ENCODE assay signal across 11 cellular contexts in the genomic region with DNA sequence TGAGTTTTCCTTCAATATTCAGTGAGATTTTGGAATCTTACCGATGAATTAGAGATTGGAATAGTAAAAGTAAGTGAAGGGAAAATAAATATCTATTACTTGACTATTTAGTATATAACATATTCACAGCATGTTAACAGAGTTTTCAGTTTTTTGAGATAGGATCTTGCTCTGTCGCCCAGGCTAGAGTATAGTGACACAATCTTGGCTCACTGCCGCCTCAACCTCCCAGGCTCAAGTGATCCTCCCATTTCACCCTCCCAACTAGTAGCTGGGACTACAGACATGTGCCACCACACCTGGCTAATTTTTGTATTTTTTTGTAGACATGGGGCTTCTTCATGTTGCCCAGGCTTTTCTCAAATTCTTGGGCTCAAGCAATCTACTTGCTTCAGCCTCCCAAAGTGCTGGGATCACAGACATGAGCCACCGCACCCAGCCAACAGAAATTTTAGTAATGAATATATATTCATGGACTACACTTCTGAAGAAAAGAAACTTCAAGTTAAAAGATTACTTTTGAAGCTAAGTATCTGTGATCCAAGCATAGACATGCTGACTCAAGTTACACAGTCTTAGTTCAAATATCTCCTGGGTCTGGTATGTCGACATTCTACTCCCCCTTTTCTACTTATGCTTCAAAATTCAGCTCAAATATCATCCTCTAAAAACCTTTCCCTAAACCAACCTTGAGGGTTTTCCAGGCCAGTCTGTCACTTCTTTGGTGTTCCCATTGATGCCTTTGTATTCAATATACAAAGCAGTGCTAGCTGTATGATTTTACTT. TPM values are rescaled to one million over a fixed set of nuclear protein-coding genes. Genes with fewer than 3 reads are reported as not detected.
DNase-seq lines count a peak whose midpoint lies in the region; ATAC-seq and TF ChIP-seq lines count a peak whose summit lies in the region.
"Had no signal": no experiment of that assay in that cellular context is flagged by ENCODE, and none has a peak within 500 bp of the region (broad histone marks: within the 10 kb centered on the region; RNA-seq: fewer than 3 reads in every experiment).

No MANE protein-coding gene starts in this region.

- H3K79me1 ChIP-seq in mesendoderm (ENCODE audit: low read length), result peaks cover under 1% of the 10 kb centered on the region

- no peak overlapping the region for H2BK15ac ChIP-seq in mesendoderm (replicated peaks; ENCODE audit: low read depth)

- no peaks in the 10 kb centered on the region for H3K27me3 ChIP-seq in mesendoderm (ENCODE audit: insufficient read depth, low read length, poor library complexity)
- no peaks in the 10 kb centered on the region for H3K27me3 ChIP-seq in endodermal cell (ENCODE audit: control insufficient read depth, insufficient read depth, low read length, poor library complexity, severe bottlenecking)

- H3K9me3 Mint-ChIP-seq in stimulated activated effector memory CD8-positive, alpha-beta T cell treated with anti-CD3 and anti-CD28 coated beads, Interleukin-12 subunit alpha, Interleukin-12 subunit beta, amount 100 ng/mL, for 72 hours, result no peaks in the 10 kb centered on the region
- no peaks in the 10 kb centered on the region for H3K9me3 Mint-ChIP-seq in endodermal cell

- H3K36me3 Mint-ChIP-seq in stimulated activated effector memory CD8-positive, alpha-beta T cell treated with anti-CD3 and anti-CD28 coated beads, Interleukin-12 subunit alpha, Interleukin-12 subunit beta, amount 100 ng/mL, for 72 hours, result peaks cover 9% of the 10 kb centered on the region
- H3K36me3 Mint-ChIP-seq in endodermal cell (ENCODE audit: low read depth), result peaks cover 2% of the 10 kb centered on the region

- peaks cover 76% of the 10 kb centered on the region for H3K4me1 Mint-ChIP-seq in stimulated activated effector memory CD8-positive, alpha-beta T cell treated with anti-CD3 and anti-CD28 coated beads, Interleukin-12 subunit alpha, Interleukin-12 subunit beta, amount 100 ng/mL, for 72 hours
- H3K4me1 Mint-ChIP-seq in endodermal cell, result peaks cover 49% of the 10 kb centered on the region

- no peak overlapping the region for H3K4me2 ChIP-seq in mesendoderm (ENCODE audit: low read length)

- no peak overlapping the region for H3K4me3 ChIP-seq in cardiac fibroblast (replicated peaks in 1 of 2; ENCODE audit: low read depth in 2 of 2, low read length in 2 of 2)
- no peak overlapping the region for H3K4me3 ChIP-seq in mesendoderm (ENCODE audit: low read length)
- H3K4me3 ChIP-seq in endodermal cell (ENCODE audit: low read length), result no peak overlapping the region

- H3K36me3 ChIP-seq in mesendoderm (ENCODE audit: control insufficient read depth, insufficient read depth, low read length), result no peaks in the 10 kb centered on the region
- H3K36me3 ChIP-seq in endodermal cell (ENCODE audit: control insufficient read depth, insufficient read depth, low read length), result no peaks in the 10 kb centered on the region

- H2BK120ac ChIP-seq in mesendoderm (ENCODE audit: low read depth, low read length), result no peak overlapping the region

- no peak overlapping the region for H3K23ac ChIP-seq in mesendoderm (ENCODE audit: low read length)

- peak; percentile 35 for DNase-seq in AG08395 (ENCODE audit: low spot score)
- DNase-seq in GM03348 (ENCODE audit: low spot score), result peak; percentile 52
- peak; percentile 48 to 55 for DNase-seq in cardiac fibroblast (ENCODE audit: low read depth in 2 of 2)
- no peak for DNase-seq in mesendoderm
- no peak for DNase-seq in stimulated activated effector memory CD8-positive, alpha-beta T cell treated with anti-CD3 and anti-CD28 coated beads, Interleukin-12 subunit alpha, Interleukin-12 subunit beta, amount 100 ng/mL, for 72 hours (ENCODE audit: low spot score in 2 of 2)
- DNase-seq in germinal center (ENCODE audit: low spot score), result no peak
- DNase-seq in central memory CD4-positive, alpha-beta T cell, result no peak
- no peak for DNase-seq in endodermal cell
- DNase-seq: activated naive CD4-positive, alpha-beta T cell treated with Interleukin-2 at 50 U/mL for 16 hours; NCI-H2081; OCI-M1 had no signal

- H3K4me1 ChIP-seq in mesendoderm (ENCODE audit: control insufficient read depth, low read depth, low read length) (peaks cover 20% of the 10 kb centered on the region), endodermal cell (ENCODE audit: control insufficient read depth, insufficient read depth, low read length) (peaks cover 22% of the 10 kb centered on the region)

- H3K9me3 ChIP-seq in endodermal cell (ENCODE audit: control insufficient read depth, low read length), result no peaks in the 10 kb centered on the region

- no peak overlapping the region for H2AK5ac ChIP-seq in mesendoderm (ENCODE audit: low read length)

- H3K4ac ChIP-seq in mesendoderm (ENCODE audit: low read depth, low read length), result no peak overlapping the region

- no peak overlapping the region for H3K4me3 Mint-ChIP-seq in stimulated activated effector memory CD8-positive, alpha-beta T cell treated with anti-CD3 and anti-CD28 coated beads, Interleukin-12 subunit alpha, Interleukin-12 subunit beta, amount 100 ng/mL, for 72 hours
- no peak overlapping the region for H3K4me3 Mint-ChIP-seq in endodermal cell

- H3K79me2 ChIP-seq in mesendoderm (ENCODE audit: control insufficient read depth, insufficient read depth, low read length), result peaks cover 82% of the 10 kb centered on the region

- H3K56ac ChIP-seq in mesendoderm (ENCODE audit: low read length), result peak overlapping the region; percentile 20

- no peak for ATAC-seq in stimulated activated effector memory CD8-positive, alpha-beta T cell treated with anti-CD3 and anti-CD28 coated beads, Interleukin-12 subunit alpha, Interleukin-12 subunit beta, amount 100 ng/mL, for 72 hours

- no CpG with 5 or more reads among the region's 5 CpGs for WGBS in mesendoderm (ENCODE audit: extremely low coverage, insufficient coverage, low lambda C conversion rate)
- 90 to 95% methylated on average over 3 to 5 of the region's 5 CpGs for WGBS in endodermal cell (ENCODE audit: insufficient coverage in 1 of 2, insufficient read length in 1 of 2), 2 experiments

- H3K27me3 Mint-ChIP-seq in endodermal cell (ENCODE audit: insufficient read depth), result no peaks in the 10 kb centered on the region

- H3K9ac ChIP-seq in mesendoderm (ENCODE audit: low read length) (no peak overlapping the region), endodermal cell (ENCODE audit: extremely low read depth, low read length, poor library complexity, severe bottlenecking) (no peak overlapping the region)

- H3K18ac ChIP-seq in mesendoderm (ENCODE audit: low read length), result no peak overlapping the region

- no peak overlapping the region for H3K27ac Mint-ChIP-seq in stimulated activated effector memory CD8-positive, alpha-beta T cell treated with anti-CD3 and anti-CD28 coated beads, Interleukin-12 subunit alpha, Interleukin-12 subunit beta, amount 100 ng/mL, for 72 hours
- H3K27ac Mint-ChIP-seq in endodermal cell, result no peak overlapping the region

- H3K27ac ChIP-seq in mesendoderm (ENCODE audit: low read depth, low read length), result no peak overlapping the region
- no peak overlapping the region for H3K27ac ChIP-seq in endodermal cell (ENCODE audit: low read depth, low read length)

- TF ChIP-seq CTCF in cardiac fibroblast (IDR thresholded peaks at IDR 0.05; ENCODE audit: low read depth, low read length), result no peak
- no peak for TF ChIP-seq CTCF in endodermal cell (conservative IDR thresholded peaks at IDR 0.05)

- H4K5ac ChIP-seq in mesendoderm (ENCODE audit: low read length), result no peak overlapping the region

- no peak overlapping the region for H4K8ac ChIP-seq in mesendoderm (ENCODE audit: low read depth, low read length)

- no peak overlapping the region for H2BK5ac ChIP-seq in mesendoderm (ENCODE audit: low read length)

RNA-seq across cellular contexts. Expression of gene UBE2N, which starts 13.8 kb away (rescaled TPM):
- polyA plus RNA-seq in mesendoderm (2013, experiment 1 of 2), result 254 TPM
- 243 TPM for polyA plus RNA-seq in mesendoderm (2013, experiment 2 of 2)
- 100 to 1,000 TPM; 177 to 179 TPM for total RNA-seq in endodermal cell
- 161 TPM for polyA plus RNA-seq in endodermal cell (2013, experiment 1 of 2)
- polyA plus RNA-seq in endodermal cell (2013, experiment 2 of 2), result 165 TPM

RNA-seq across cellular contexts. Expression of gene MRPL42, which starts 39.3 kb away (rescaled TPM):
- 149 TPM for polyA plus RNA-seq in mesendoderm (2013, experiment 1 of 2)
- 153 TPM for polyA plus RNA-seq in mesendoderm (2013, experiment 2 of 2)
- total RNA-seq in endodermal cell, result 100 to 1,000 TPM in 1 of 2 donors, 10 to 100 TPM in 1; 91.1 to 131 TPM
- polyA plus RNA-seq in endodermal cell (2013, experiment 1 of 2), result 140 TPM
- polyA plus RNA-seq in endodermal cell (2013, experiment 2 of 2), result 125 TPM

RNA-seq across cellular contexts. Expression of gene NUDT4, which starts 50.2 kb away (rescaled TPM):
- 40.3 TPM for polyA plus RNA-seq in mesendoderm (2013, experiment 1 of 2)
- polyA plus RNA-seq in mesendoderm (2013, experiment 2 of 2), result 39.3 TPM
- 100 to 1,000 TPM; 334 to 453 TPM for total RNA-seq in endodermal cell
- 125 TPM for polyA plus RNA-seq in endodermal cell (2013, experiment 1 of 2)
- 149 TPM for polyA plus RNA-seq in endodermal cell (2013, experiment 2 of 2)

Comparison
In these comparisons a context has a peak if more than half of its experiments do, and no peak if none do; other contexts are left out.
1. DNase-seq: peak in AG08395 (single experiment), GM03348 (single experiment) and cardiac fibroblast (2 of 2); none in mesendoderm (single experiment), stimulated activated effector memory CD8-positive, alpha-beta T cell treated with anti-CD3 and anti-CD28 coated beads, Interleukin-12 subunit alpha, Interleukin-12 subunit beta, amount 100 ng/mL, for 72 hours (0 of 2), germinal center (single experiment), central memory CD4-positive, alpha-beta T cell (single experiment) and endodermal cell (single experiment).